ENCODE assay signal across 9 cellular contexts in genomic region chr10:86710987-86711236, GRCh38. TPM values are rescaled to one million over a fixed set of nuclear protein-coding genes. Genes with fewer than 3 reads are reported as not detected.
DNase-seq lines count a peak whose midpoint lies in the region; ATAC-seq and TF ChIP-seq lines count a peak whose summit lies in the region.
"Had no signal": no experiment of that assay in that cellular context is flagged by ENCODE, and none has a peak within 500 bp of the region (broad histone marks: within the 10 kb centered on the region; RNA-seq: fewer than 3 reads in every experiment).

No MANE protein-coding gene starts in this region.

- DNase-seq in SJCRH30 (no peak), fibroblast of the aortic adventitia (ENCODE audit: low read depth) (no peak), GOT3 (lab: John Stamatoyannopoulos, UW) (no peak)

- peaks cover 2% of the 10 kb centered on the region; the same call in 1 of the 2 replicates for H3K4me1 ChIP-seq in SJCRH30

- peak overlapping the region; percentile 63 for H3K4me3 ChIP-seq in SJCRH30
- H3K4me3 ChIP-seq in fibroblast of the aortic adventitia (ENCODE audit: low read depth, low read length), result peak overlapping the region; percentile 53

- no peaks in the 10 kb centered on the region for H3K9me3 ChIP-seq in SJCRH30 (replicated peaks)

- no peaks in the 10 kb centered on the region for H3K9me3 Mint-ChIP-seq in stimulated activated memory B cell treated with anti-CD40 and anti-IgM and Interleukin-4, amounts not matched to agents 10 μg/mL and 1 μg/mL and 100 μg/mL, for 72 hours

- no peaks in the 10 kb centered on the region for H3K27me3 ChIP-seq in SJCRH30

- H3K36me3 Mint-ChIP-seq in stimulated activated memory B cell treated with anti-CD40 and anti-IgM and Interleukin-4, amounts not matched to agents 10 μg/mL and 1 μg/mL and 100 μg/mL, for 72 hours, result no peaks in the 10 kb centered on the region

- H3K27ac Mint-ChIP-seq in stimulated activated memory B cell treated with anti-CD40 and anti-IgM and Interleukin-4, amounts not matched to agents 10 μg/mL and 1 μg/mL and 100 μg/mL, for 72 hours, result peak overlapping the region; percentile 99

- ATAC-seq in GM21526 (IDR thresholded peaks at IDR 0.05; ENCODE audit: low FRiP score, unreplicated experiment) (peak; percentile 2), HG03439 (IDR thresholded peaks at IDR 0.05; ENCODE audit: unreplicated experiment) (no peak), HG02970 (IDR thresholded peaks at IDR 0.05; ENCODE audit: low FRiP score, unreplicated experiment) (no peak), HG03432 (IDR thresholded peaks at IDR 0.05; ENCODE audit: unreplicated experiment) (no peak)
- no peak for ATAC-seq in stimulated activated memory B cell treated with anti-CD40 and anti-IgM and Interleukin-4, amounts not matched to agents 10 μg/mL and 1 μg/mL and 100 μg/mL, for 72 hours

- peak overlapping the region; percentile 90 for H3K4me3 Mint-ChIP-seq in stimulated activated memory B cell treated with anti-CD40 and anti-IgM and Interleukin-4, amounts not matched to agents 10 μg/mL and 1 μg/mL and 100 μg/mL, for 72 hours

- no peaks in the 10 kb centered on the region for H3K36me3 ChIP-seq in SJCRH30

- no peaks in the 10 kb centered on the region for H3K27me3 Mint-ChIP-seq in stimulated activated memory B cell treated with anti-CD40 and anti-IgM and Interleukin-4, amounts not matched to agents 10 μg/mL and 1 μg/mL and 100 μg/mL, for 72 hours

- H3K4me1 Mint-ChIP-seq in stimulated activated memory B cell treated with anti-CD40 and anti-IgM and Interleukin-4, amounts not matched to agents 10 μg/mL and 1 μg/mL and 100 μg/mL, for 72 hours, result peaks cover 21% of the 10 kb centered on the region

- no peak for TF ChIP-seq CTCF in fibroblast of the aortic adventitia (IDR thresholded peaks at IDR 0.05; ENCODE audit: insufficient read depth, low read length)

- H3K27ac ChIP-seq in SJCRH30, result peak overlapping the region; percentile 42; the same call in 1 of the 2 replicates

RNA-seq across cellular contexts. Expression of gene LDB3, which starts 42.6 kb away (rescaled TPM):
- 0.53 and 0.59 TPM in 2 replicates for total RNA-seq in SJCRH30 (2014; rRNA removed; shearing (Covaris generic))
- under 0.01 TPM in 1 of 2 replicates, not detected in the other for total RNA-seq in fibroblast of the aortic adventitia (ENCODE audit: low replicate concordance)

RNA-seq across cellular contexts. Expression of gene BMPR1A, which starts 45.5 kb away (rescaled TPM):
- 28.7 and 36.3 TPM in 2 replicates for total RNA-seq in SJCRH30 (2014; rRNA removed; shearing (Covaris generic))
- 57.8 and 74.7 TPM in 2 replicates for total RNA-seq in fibroblast of the aortic adventitia (ENCODE audit: low replicate concordance)

RNA-seq across cellular contexts. Expression of gene OPN4, which starts 56.6 kb away (rescaled TPM):
- not detected in 2 replicates for total RNA-seq in SJCRH30 (2014; rRNA removed; shearing (Covaris generic))
- total RNA-seq in fibroblast of the aortic adventitia (ENCODE audit: low replicate concordance), result not detected in 2 replicates
- total RNA-seq: SK-MEL-5 had no signal
